In the genomic region with DNA sequence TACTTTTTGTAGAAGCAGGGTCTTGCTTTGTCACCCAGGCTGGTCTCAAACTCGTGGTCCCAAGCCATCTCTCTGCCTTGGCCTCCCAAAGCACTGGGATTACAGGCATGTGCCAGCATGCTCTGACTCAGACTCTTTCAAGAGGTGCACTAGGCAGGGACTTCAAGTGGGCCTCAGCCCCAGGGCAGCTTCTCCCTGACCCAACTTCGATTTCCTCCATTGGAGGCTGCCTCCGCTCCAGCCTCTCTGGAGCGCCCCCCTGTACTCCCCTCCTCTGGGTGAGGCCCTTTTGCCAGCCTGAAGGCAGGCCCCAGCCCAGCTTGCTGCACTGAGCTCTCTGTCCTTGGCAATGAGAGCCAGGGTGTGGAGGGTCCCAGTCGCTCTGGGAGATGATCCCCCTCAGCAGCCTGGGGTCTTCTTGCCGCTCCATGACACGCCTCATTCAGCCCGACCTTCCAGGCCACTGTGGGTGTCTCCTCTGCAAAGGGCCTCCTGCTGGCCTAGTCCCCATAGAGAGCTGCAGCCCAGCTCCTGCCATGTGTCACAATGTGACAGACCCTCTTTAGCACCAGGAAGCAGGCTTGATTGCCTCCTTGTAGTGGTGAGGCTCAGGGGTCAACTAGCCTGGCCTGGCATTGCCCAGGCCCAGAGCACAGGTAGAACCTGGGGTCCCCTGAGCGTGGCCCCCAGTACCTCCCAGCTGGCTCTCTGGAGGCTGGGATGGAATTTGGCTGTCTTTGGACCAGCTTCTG, we compare ENCODE assay signal across 1 cellular context.
TF ChIP-seq lines count a peak whose summit lies in the region.

No MANE protein-coding gene starts in this region.

TF ChIP-seq in WTC11, 78 proteins besides CTCF, POLR2A, EP300 and RAD21 (continued from another document):
- TF ChIP-seq, protein P1, sequence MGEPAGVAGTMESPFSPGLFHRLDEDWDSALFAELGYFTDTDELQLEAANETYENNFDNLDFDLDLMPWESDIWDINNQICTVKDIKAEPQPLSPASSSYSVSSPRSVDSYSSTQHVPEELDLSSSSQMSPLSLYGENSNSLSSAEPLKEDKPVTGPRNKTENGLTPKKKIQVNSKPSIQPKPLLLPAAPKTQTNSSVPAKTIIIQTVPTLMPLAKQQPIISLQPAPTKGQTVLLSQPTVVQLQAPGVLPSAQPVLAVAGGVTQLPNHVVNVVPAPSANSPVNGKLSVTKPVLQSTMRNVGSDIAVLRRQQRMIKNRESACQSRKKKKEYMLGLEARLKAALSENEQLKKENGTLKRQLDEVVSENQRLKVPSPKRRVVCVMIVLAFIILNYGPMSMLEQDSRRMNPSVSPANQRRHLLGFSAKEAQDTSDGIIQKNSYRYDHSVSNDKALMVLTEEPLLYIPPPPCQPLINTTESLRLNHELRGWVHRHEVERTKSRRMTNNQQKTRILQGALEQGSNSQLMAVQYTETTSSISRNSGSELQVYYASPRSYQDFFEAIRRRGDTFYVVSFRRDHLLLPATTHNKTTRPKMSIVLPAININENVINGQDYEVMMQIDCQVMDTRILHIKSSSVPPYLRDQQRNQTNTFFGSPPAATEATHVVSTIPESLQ (CRISPR knock-in tag; IDR thresholded peaks at IDR 0.05), result no peak
- TF ChIP-seq, protein P2, sequence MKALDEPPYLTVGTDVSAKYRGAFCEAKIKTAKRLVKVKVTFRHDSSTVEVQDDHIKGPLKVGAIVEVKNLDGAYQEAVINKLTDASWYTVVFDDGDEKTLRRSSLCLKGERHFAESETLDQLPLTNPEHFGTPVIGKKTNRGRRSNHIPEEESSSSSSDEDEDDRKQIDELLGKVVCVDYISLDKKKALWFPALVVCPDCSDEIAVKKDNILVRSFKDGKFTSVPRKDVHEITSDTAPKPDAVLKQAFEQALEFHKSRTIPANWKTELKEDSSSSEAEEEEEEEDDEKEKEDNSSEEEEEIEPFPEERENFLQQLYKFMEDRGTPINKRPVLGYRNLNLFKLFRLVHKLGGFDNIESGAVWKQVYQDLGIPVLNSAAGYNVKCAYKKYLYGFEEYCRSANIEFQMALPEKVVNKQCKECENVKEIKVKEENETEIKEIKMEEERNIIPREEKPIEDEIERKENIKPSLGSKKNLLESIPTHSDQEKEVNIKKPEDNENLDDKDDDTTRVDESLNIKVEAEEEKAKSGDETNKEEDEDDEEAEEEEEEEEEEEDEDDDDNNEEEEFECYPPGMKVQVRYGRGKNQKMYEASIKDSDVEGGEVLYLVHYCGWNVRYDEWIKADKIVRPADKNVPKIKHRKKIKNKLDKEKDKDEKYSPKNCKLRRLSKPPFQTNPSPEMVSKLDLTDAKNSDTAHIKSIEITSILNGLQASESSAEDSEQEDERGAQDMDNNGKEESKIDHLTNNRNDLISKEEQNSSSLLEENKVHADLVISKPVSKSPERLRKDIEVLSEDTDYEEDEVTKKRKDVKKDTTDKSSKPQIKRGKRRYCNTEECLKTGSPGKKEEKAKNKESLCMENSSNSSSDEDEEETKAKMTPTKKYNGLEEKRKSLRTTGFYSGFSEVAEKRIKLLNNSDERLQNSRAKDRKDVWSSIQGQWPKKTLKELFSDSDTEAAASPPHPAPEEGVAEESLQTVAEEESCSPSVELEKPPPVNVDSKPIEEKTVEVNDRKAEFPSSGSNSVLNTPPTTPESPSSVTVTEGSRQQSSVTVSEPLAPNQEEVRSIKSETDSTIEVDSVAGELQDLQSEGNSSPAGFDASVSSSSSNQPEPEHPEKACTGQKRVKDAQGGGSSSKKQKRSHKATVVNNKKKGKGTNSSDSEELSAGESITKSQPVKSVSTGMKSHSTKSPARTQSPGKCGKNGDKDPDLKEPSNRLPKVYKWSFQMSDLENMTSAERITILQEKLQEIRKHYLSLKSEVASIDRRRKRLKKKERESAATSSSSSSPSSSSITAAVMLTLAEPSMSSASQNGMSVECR (CRISPR knock-in tag; IDR thresholded peaks at IDR 0.05; ENCODE audit: borderline replicate concordance), result no peak
- TF ChIP-seq OVOL2 (CRISPR knock-in tag; IDR thresholded peaks at IDR 0.05; ENCODE audit: borderline replicate concordance) (no peak), ETV6 (CRISPR knock-in tag; IDR thresholded peaks at IDR 0.05) (no peak), SOX15 (CRISPR knock-in tag; IDR thresholded peaks at IDR 0.05) (no peak)
